24 cellular contexts compared by ENCODE assay signal in the genomic region with DNA sequence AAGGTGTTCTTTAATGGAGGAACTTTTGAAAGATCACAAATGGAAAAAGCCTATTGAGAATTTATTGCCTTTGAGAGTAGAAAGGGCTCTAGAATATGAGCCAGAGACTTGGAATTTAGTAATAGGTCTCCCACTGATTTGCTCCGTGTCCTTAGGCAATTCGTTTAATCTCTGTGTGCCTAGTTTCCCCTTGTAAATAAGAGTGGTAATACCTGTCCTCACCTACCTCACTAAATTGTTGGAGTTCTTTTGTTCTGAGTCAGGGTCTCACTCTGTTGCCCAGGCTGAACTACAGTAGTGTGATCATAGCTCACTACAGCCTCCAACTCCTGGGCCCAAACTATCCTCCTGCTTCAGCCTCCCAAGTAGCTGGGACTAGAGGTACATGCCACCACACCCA. TPM values are rescaled to one million over a fixed set of nuclear protein-coding genes. Genes with fewer than 3 reads are reported as not detected.
DNase-seq lines count a peak whose midpoint lies in the region; ATAC-seq, FAIRE-seq and TF ChIP-seq lines count a peak whose summit lies in the region.
"Had no signal": no experiment of that assay in that cellular context is flagged by ENCODE, and none has a peak within 500 bp of the region (broad histone marks: within the 10 kb centered on the region; RNA-seq: fewer than 3 reads in every experiment).

No MANE protein-coding gene starts in this region.

- H3K27me3 ChIP-seq in PC-9 (ENCODE audit: insufficient read depth, low read depth) (no peaks in the 10 kb centered on the region), dorsolateral prefrontal cortex (no peaks in the 10 kb centered on the region)
- H3K27me3 ChIP-seq: BE2C had no signal

- H3K4me3 Mint-ChIP-seq in T-helper 17 cell, result no peak overlapping the region
- H3K4me3 Mint-ChIP-seq: CD4-positive, CD25-positive, alpha-beta regulatory T cell; GM23338 had no signal

- CTCF ChIA-PET in PC-9 (lab: Charles Lee), result interaction anchor here (0.6 kb wide), 1 partner anchor 357 kb away, joined by 12 read pairs; no protein-coding TSS in a partner anchor

- no peak overlapping the region for H2AFZ ChIP-seq in PC-9
- H2AFZ ChIP-seq: GM23338 had no signal

- no peaks in the 10 kb centered on the region for H3K4me1 Mint-ChIP-seq in T-helper 17 cell
- H3K4me1 Mint-ChIP-seq: CD4-positive, CD25-positive, alpha-beta regulatory T cell had no signal

- H3K27me3 Mint-ChIP-seq in T-helper 17 cell, result no peaks in the 10 kb centered on the region
- H3K27me3 Mint-ChIP-seq: CD4-positive, CD25-positive, alpha-beta regulatory T cell had no signal

- H3K27ac ChIP-seq in PC-9, result peak overlapping the region; percentile 8; the same call in 1 of the 2 replicates
- peak overlapping the region in 58 of 59 donors; percentile 31 to 98 (median 87) for H3K27ac ChIP-seq in dorsolateral prefrontal cortex
- H3K27ac ChIP-seq: KMS-11, SK-N-MC had no signal

- no peaks in the 10 kb centered on the region for H3K36me3 ChIP-seq in PC-9 (ENCODE audit: low read depth)
- H3K36me3 ChIP-seq: BE2C had no signal

- intact Hi-C loops in PC-9 (cut with micrococcal nuclease; ENCODE audit: unreplicated experiment) (no loop called here), dorsolateral prefrontal cortex (cut with DNase I) (no loop called here)

- no peaks in the 10 kb centered on the region for H4K20me1 ChIP-seq in PC-9 (ENCODE audit: insufficient read depth)

- H3K27ac Mint-ChIP-seq in T-helper 17 cell, result no peak overlapping the region
- H3K27ac Mint-ChIP-seq: GM23338 had no signal

- H3K36me3 Mint-ChIP-seq in T-helper 17 cell (ENCODE audit: low read depth), result no peaks in the 10 kb centered on the region
- H3K36me3 Mint-ChIP-seq: CD4-positive, CD25-positive, alpha-beta regulatory T cell had no signal

- DNase-seq in PC-9 (peak in 1 of 2 experiments; percentile 78), dorsolateral prefrontal cortex (no peak), renal cortical epithelial cell (ENCODE audit: low read depth) (peak; percentile 51), T-helper 17 cell (no peak), HTR-8/SVneo (ENCODE audit: insufficient read length, low spot score) (no peak), mucosa of gallbladder (ENCODE audit: low spot score) (no peak)
- DNase-seq: BE2C; Caco-2; CD4-positive, CD25-positive, alpha-beta regulatory T cell; NCI-H1436 treated with DMSO at 0.1 percent for 48 hours; NCI-H2029; NCI-H2171; NCI-H446 treated with DMSO at 0.1 percent for 48 hours; NCI-H748 treated with DMSO at 0.1 percent for 48 hours; NK-92 treated with Interleukin-12 subunit alpha and Interleukin-12 subunit beta, amount 100 ng/mL, for 24 hours; SHP77 had no signal

- ATAC-seq in T-helper 17 cell, result no peak
- ATAC-seq: GM12878, GM23338 had no signal

- H3K9me3 ChIP-seq in PC-9 (ENCODE audit: insufficient read depth, low read depth), result no peaks in the 10 kb centered on the region
- no peaks in the 10 kb centered on the region for H3K9me3 ChIP-seq in T-helper 17 cell (ENCODE audit: control insufficient read depth, low read length, poor library complexity, severe bottlenecking)
- H3K9me3 ChIP-seq: BE2C, Caco-2 had no signal

- H3K9me2 ChIP-seq in PC-9 (ENCODE audit: insufficient read depth), result no peaks in the 10 kb centered on the region

- POLR2A ChIA-PET in PC-9 (lab: Charles Lee; ENCODE audit: unreplicated experiment), result no interaction called here

- peak; percentile 100 for FAIRE-seq in G401.6 (lab: Jason Lieb, UNC)
- no peak for FAIRE-seq in HTR-8/SVneo (lab: Jason Lieb, UNC)
- FAIRE-seq: GM12878, GM19239 had no signal

- no peaks in the 10 kb centered on the region for H3F3A ChIP-seq in PC-9 (ENCODE audit: insufficient read depth, low read depth)

- no peaks in the 10 kb centered on the region for H3K79me2 ChIP-seq in PC-9 (ENCODE audit: low read depth)

- H3K4me2 ChIP-seq in PC-9, result no peak overlapping the region
- H3K4me2 ChIP-seq: GM23338, KMS-11 had no signal

- H3K4me3 ChIP-seq in PC-9, result no peak overlapping the region
- no peak overlapping the region for H3K4me3 ChIP-seq in dorsolateral prefrontal cortex
- H3K4me3 ChIP-seq: GM12878, GM23338, SK-N-MC had no signal

- no TSS peak for BruUV-seq in PC-9 (replicated peaks; lab: Mats Ljungman, UMichigan)

- TF ChIP-seq CTCF in PC-9 (conservative IDR thresholded peaks at IDR 0.05) (no peak), dorsolateral prefrontal cortex (IDR thresholded peaks at IDR 0.05 in 54 of 56, conservative IDR thresholded peaks at IDR 0.05 in 2 of 56; ENCODE audit: low read depth in 1 of 56, partially characterized antibody in 56 of 56) (no peak)

- H3K4me1 ChIP-seq in PC-9 (replicated peaks; ENCODE audit: insufficient read depth), result peaks cover 9% of the 10 kb centered on the region; the same call in 1 of the 2 replicates
- H3K4me1 ChIP-seq: BE2C had no signal

RNA-seq across cellular contexts. Expression of gene TEKT2, which starts 15.0 kb away (rescaled TPM):
- total RNA-seq in PC-9 (2021), result 1.1 TPM in 1 of 2 replicates, not detected in the other
- 1 to 10 TPM in 114 of 120 experiments, under 1 TPM in 6; 0.49 to 6.0 (median 2.3) TPM for total RNA-seq in dorsolateral prefrontal cortex
- 0.35 and 1.4 TPM in 2 replicates for total RNA-seq in renal cortical epithelial cell
- under 1 TPM; 0.29 to 0.30 TPM for total RNA-seq in T-helper 17 cell
- 0.75 TPM for total RNA-seq in mucosa of gallbladder
- total RNA-seq: Caco-2, Daoy, GM12878, MCF 10A had no signal

RNA-seq across cellular contexts. Expression of gene ADPRS, which starts 19.8 kb away (rescaled TPM):
- total RNA-seq in PC-9 (2021) (30.0 and 43.1 TPM in 2 replicates), dorsolateral prefrontal cortex (10 to 100 TPM; 14.4 to 31.1 (median 20.5) TPM), renal cortical epithelial cell (46.9 and 68.1 TPM in 2 replicates), T-helper 17 cell (10 to 100 TPM; 17.0 to 21.2 TPM), mucosa of gallbladder (28.9 TPM)

RNA-seq across cellular contexts. Expression of gene COL8A2, which starts 56.2 kb away (rescaled TPM):
- total RNA-seq in PC-9 (2021) (0.20 and 0.28 TPM in 2 replicates), dorsolateral prefrontal cortex (1 to 10 TPM in 92 of 120 experiments, under 1 TPM in 28; 0.33 to 4.9 (median 1.3) TPM), renal cortical epithelial cell (0.69 and 2.7 TPM in 2 replicates), T-helper 17 cell (under 1 TPM in 1 of 2 donors, not detected in 1; 0.25 TPM), mucosa of gallbladder (10.8 TPM)
- total RNA-seq: CD4-positive, CD25-positive, alpha-beta regulatory T cell; GM12878; MCF 10A had no signal
